ENCODE assay signal across 28 cellular contexts in the genomic region with DNA sequence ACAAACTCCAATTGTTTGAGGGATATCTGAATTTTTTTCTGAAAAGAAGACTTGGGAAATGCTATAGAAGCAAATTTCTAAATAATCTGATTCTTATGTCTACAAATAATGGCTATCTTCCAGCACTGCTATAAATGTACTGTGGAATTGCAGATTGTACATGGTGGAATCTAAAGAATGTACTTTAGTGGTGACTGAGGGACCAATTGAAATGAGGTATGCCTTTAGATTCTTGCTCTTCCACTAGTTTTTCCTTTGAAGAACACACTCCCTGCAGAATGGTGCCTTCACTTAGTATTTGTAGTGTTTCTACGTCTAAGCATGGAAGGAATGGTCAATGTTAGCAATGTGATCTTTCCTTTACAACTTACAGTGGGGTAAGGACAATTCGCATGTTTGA. TPM values are rescaled to one million over a fixed set of nuclear protein-coding genes. Genes with fewer than 3 reads are reported as not detected.
"Had no signal": no experiment of that assay in that cellular context is flagged by ENCODE, and none has a peak within 500 bp of the region (broad histone marks: within the 10 kb centered on the region; RNA-seq: fewer than 3 reads in every experiment).

No MANE protein-coding gene starts in this region.

- H2AFZ ChIP-seq: neural progenitor cell had no signal

- H3K4me1 ChIP-seq: colonic mucosa, neural progenitor cell, psoas muscle, stomach had no signal

- H3K4me2 ChIP-seq: neural progenitor cell had no signal

- DNase-seq: activated B cell treated with CpG ODN at 0.5 μM for 24 hours; activated CD4-positive, alpha-beta T cell treated with anti-CD3 and anti-CD28 coated beads for 48 hours; activated CD8-positive, alpha-beta T cell treated with anti-CD3 and anti-CD28 coated beads for 36 hours; activated naive CD4-positive, alpha-beta T cell treated with Interleukin-2 at 50 U/mL for 16 hours; activated naive CD8-positive, alpha-beta T cell treated with anti-CD3 and anti-CD28 coated beads, Interleukin-2, amount 10 ng/mL, durations not matched to agents 7 days and 5 days; activated T-cell treated with anti-CD3 and anti-CD28 coated beads, Interleukin-2, amount 50 U/mL, for 24 hours; brain microvascular endothelial cell; central memory CD4-positive, alpha-beta T cell; colonic mucosa; head of caudate nucleus; mesenchymal stem cell; mucosa of descending colon; naive thymus-derived CD4-positive, alpha-beta T cell; ovary; psoas muscle; right cardiac atrium; stimulated activated CD4-positive, alpha-beta T cell treated with anti-CD3 and anti-CD28 coated beads, Interleukin-15, amount 100 ng/mL, for 24 hours; stimulated activated CD4-positive, alpha-beta T cell treated with anti-CD3 and anti-CD28 coated beads, Interleukin-4, amount 100 ng/mL, for 1 hour; stomach; T-helper 9 cell had no signal

- H3K4me3 ChIP-seq: colonic mucosa, mucosa of descending colon, neural progenitor cell, ovary, psoas muscle, skin epidermis, stomach had no signal

- H3K9me3 ChIP-seq: colonic mucosa, ovary had no signal

- H3K27ac ChIP-seq: brain microvascular endothelial cell, colonic mucosa, neural progenitor cell, ovary, psoas muscle, skin epidermis, stomach had no signal

- H3K9ac ChIP-seq: neural progenitor cell had no signal

- H3K36me3 ChIP-seq: brain microvascular endothelial cell, colonic mucosa, neural progenitor cell, ovary, stomach had no signal

- H3K27me3 ChIP-seq: brain microvascular endothelial cell, colonic mucosa, neural progenitor cell, ovary, stomach had no signal

- ATAC-seq: activated CD8-positive, alpha-beta T cell treated with anti-CD3 and anti-CD28 coated beads for 36 hours; mucosa of descending colon; naive thymus-derived CD4-positive, alpha-beta T cell; psoas muscle; right cardiac atrium had no signal

RNA-seq across cellular contexts. Expression of a gene that starts 11.7 kb away (rescaled TPM):
- total RNA-seq: activated B cell treated with CpG ODN at 0.5 μM for 24 hours; activated CD8-positive, alpha-beta T cell treated with anti-CD3 and anti-CD28 coated beads for 36 hours; activated naive CD8-positive, alpha-beta T cell treated with anti-CD3 and anti-CD28 coated beads, Interleukin-2, amount 10 ng/mL, durations not matched to agents 7 days and 5 days; activated T-helper 2 cell treated with anti-CD3 and anti-CD28 coated beads, Interferon-gamma antibody, Interleukin-2, Interleukin-4, amounts not matched to agents 10 μg/mL and 5 μg/mL and 100 μg/mL, durations not matched to agents 14 hours and 24 hours and 36 hours; colonic mucosa; epithelial cell of proximal tubule; fibroblast of lung; frontal cortex; liver; mucosa of descending colon; naive thymus-derived CD4-positive, alpha-beta T cell; ovary; psoas muscle; right cardiac atrium; stomach; temporal lobe had no signal
- polyA plus RNA-seq: fibroblast of lung; liver; naive thymus-derived CD4-positive, alpha-beta T cell; ovary; psoas muscle; right cardiac atrium; stomach had no signal

RNA-seq across cellular contexts. Expression of a gene that starts 52.5 kb away (rescaled TPM):
- total RNA-seq: activated B cell treated with CpG ODN at 0.5 μM for 24 hours; activated CD8-positive, alpha-beta T cell treated with anti-CD3 and anti-CD28 coated beads for 36 hours; activated naive CD8-positive, alpha-beta T cell treated with anti-CD3 and anti-CD28 coated beads, Interleukin-2, amount 10 ng/mL, durations not matched to agents 7 days and 5 days; activated T-helper 2 cell treated with anti-CD3 and anti-CD28 coated beads, Interferon-gamma antibody, Interleukin-2, Interleukin-4, amounts not matched to agents 10 μg/mL and 5 μg/mL and 100 μg/mL, durations not matched to agents 14 hours and 24 hours and 36 hours; colonic mucosa; epithelial cell of proximal tubule; fibroblast of lung; frontal cortex; liver; mucosa of descending colon; naive thymus-derived CD4-positive, alpha-beta T cell; ovary; psoas muscle; right cardiac atrium; stomach; temporal lobe had no signal
- polyA plus RNA-seq: fibroblast of lung; liver; naive thymus-derived CD4-positive, alpha-beta T cell; ovary; psoas muscle; right cardiac atrium; stomach had no signal
